Comparison of ENCODE assay signal across 8 cellular contexts in the genomic region with DNA sequence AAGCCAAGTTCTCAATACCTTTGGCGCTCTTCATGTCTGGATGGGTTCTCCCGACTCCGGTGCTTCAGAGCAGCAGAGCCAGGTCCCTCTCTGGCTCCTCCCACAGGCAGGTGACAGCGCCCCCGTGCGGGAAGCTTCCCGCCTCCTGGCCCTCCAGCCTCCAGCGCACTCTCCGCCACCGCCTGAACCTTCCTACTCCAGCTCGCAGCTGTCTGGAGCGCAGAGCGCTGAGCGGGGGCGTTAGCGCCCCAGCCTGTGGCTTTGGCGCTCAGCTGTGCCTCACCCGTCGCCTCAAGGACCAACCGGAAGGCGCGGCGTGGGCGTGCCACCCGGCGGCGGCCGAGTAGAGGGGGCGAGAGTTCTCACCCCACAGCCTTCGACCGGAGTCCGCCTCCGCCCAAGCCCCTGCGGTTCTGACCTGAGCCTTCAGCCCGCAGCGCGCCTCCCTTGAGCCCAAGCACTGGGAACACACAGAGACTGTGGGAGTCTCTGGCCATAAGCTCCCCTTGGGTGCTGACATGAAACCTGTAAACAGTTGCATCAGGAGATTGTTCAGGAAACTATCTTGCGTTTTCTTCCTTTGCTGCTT. TPM values are rescaled to one million over a fixed set of nuclear protein-coding genes. Genes with fewer than 3 reads are reported as not detected.
DNase-seq lines count a peak whose midpoint lies in the region; ATAC-seq and TF ChIP-seq lines count a peak whose summit lies in the region.

A gene with protein sequence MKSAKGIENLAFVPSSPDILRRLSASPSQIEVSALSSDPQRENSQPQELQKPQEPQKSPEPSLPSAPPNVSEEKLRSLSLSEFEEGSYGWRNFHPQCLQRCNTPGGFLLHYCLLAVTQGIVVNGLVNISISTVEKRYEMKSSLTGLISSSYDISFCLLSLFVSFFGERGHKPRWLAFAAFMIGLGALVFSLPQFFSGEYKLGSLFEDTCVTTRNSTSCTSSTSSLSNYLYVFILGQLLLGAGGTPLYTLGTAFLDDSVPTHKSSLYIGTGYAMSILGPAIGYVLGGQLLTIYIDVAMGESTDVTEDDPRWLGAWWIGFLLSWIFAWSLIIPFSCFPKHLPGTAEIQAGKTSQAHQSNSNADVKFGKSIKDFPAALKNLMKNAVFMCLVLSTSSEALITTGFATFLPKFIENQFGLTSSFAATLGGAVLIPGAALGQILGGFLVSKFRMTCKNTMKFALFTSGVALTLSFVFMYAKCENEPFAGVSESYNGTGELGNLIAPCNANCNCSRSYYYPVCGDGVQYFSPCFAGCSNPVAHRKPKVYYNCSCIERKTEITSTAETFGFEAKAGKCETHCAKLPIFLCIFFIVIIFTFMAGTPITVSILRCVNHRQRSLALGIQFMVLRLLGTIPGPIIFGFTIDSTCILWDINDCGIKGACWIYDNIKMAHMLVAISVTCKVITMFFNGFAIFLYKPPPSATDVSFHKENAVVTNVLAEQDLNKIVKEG (minus strand): TSS at position 56 of the 589 bp plus-strand sequence. CDS start 22 bp downstream, at position 34.

- H2AFZ ChIP-seq in PC-9 = peak within 1 kb of the TSS; percentile 90

- no peaks in the 10 kb centered on the region for H4K20me1 ChIP-seq in PC-9 (ENCODE audit: insufficient read depth)

- no peaks in the 10 kb centered on the region for H3K9me2 ChIP-seq in PC-9 (ENCODE audit: insufficient read depth)

- no TSS peak for BruUV-seq in PC-9 (replicated peaks; lab: Mats Ljungman, UMichigan)

- peak; percentile 97 for ATAC-seq in GM21360 (IDR thresholded peaks at IDR 0.05; ENCODE audit: unreplicated experiment)

- POLR2A ChIA-PET in PC-9 (lab: Charles Lee; ENCODE audit: unreplicated experiment) = interaction anchor here (0.7 kb wide), 1 partner anchor 20 kb away, joined by 3 read pairs; no protein-coding TSS in a partner anchor

- no peaks in the 10 kb centered on the region for H3K27me3 ChIP-seq in PC-9 (ENCODE audit: insufficient read depth, low read depth)

- intact Hi-C loops in PC-9 (cut with micrococcal nuclease; ENCODE audit: unreplicated experiment) = no loop called here

- H3F3A ChIP-seq in PC-9 (ENCODE audit: insufficient read depth, low read depth) = no peaks in the 10 kb centered on the region

- TF ChIP-seq CTCF in PC-9 (conservative IDR thresholded peaks at IDR 0.05) = peak; percentile 64

- no peaks in the 10 kb centered on the region for H3K4me1 ChIP-seq in PC-9 (replicated peaks; ENCODE audit: insufficient read depth)

- H3K79me2 ChIP-seq in PC-9 (ENCODE audit: low read depth) = no peaks in the 10 kb centered on the region

- H3K36me3 ChIP-seq in PC-9 (ENCODE audit: low read depth) = no peaks in the 10 kb centered on the region

- peak within 1 kb of the TSS; percentile 54 for H3K4me3 ChIP-seq in PC-9

- DNase-seq in D341Med (ENCODE audit: low spot score) (peak; percentile 25), HT1080 (ENCODE audit: low read depth) (peak; percentile 47), PC-9 (peak in 1 of 2 experiments; percentile 85), activated gamma-delta T cell (lab: John Stamatoyannopoulos, UW) (peak; percentile 65), globus pallidus (ENCODE audit: low spot score) (peak; percentile 31), nucleus accumbens (lab: John Stamatoyannopoulos, UW) (peak in 41 of 56 donors; percentile 3 to 75 (median 23)), stromal cell of bone marrow (ENCODE audit: low read depth) (peak; percentile 10)

- CTCF ChIA-PET in PC-9 (lab: Charles Lee) = interaction anchor here (0.7 to 1.2 kb wide), 2 partner anchors 10 to 95 kb away, joined by 9 to 10 read pairs; no protein-coding TSS in a partner anchor

- H3K4me2 ChIP-seq in PC-9 = peak within 1 kb of the TSS; percentile 87

- H3K27ac ChIP-seq in PC-9 = no peak within 1 kb of the TSS

- no peaks in the 10 kb centered on the region for H3K9me3 ChIP-seq in PC-9 (ENCODE audit: insufficient read depth, low read depth)

RNA-seq across cellular contexts. Expression of the gene that starts here (rescaled TPM):
- 0.02 TPM in 1 of 2 replicates, not detected in the other for total RNA-seq in HT1080 (2014; rRNA removed; shearing (Covaris generic))
- polyA plus RNA-seq in HT1080 (2015; cell fraction: cytosol; rRNA removed) = 0.05 and 0.06 TPM in 2 replicates
- 0.02 and 0.05 TPM in 2 replicates for polyA plus RNA-seq in HT1080 (2015; cell fraction: nucleus; rRNA removed)
- total RNA-seq in PC-9 (2021) = 0.48 and 2.5 TPM in 2 replicates

Comparison
In these comparisons a context has a peak if more than half of its experiments do, and no peak if none do; other contexts are left out.
1. Peak in DNase-seq in HT1080; RNA of the gene not detected or under 1 TPM.